In the genomic region with DNA sequence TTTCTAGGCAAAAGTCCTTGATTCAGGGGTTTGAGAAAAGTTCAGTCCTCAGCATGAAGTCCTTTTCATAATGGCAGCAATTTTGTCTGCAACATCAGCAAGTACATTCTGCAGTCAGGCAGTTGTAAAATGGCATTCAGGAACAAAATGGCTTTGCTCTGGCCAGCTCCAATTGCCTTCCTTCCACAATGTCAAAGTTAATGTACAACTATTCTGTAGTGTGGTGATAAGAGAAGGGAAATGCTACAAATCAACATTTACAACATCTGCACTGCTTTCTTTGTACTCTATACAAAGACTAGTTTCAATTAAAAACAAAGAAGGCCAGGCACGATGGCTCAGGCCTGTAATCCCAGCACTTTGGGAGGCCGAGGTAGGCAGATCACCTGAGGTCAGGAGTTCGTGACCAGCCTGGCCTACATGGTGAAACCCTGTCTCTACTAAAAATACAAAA, we compare ENCODE assay signal across 17 cellular contexts. TPM values are rescaled to one million over a fixed set of nuclear protein-coding genes. Genes with fewer than 3 reads are reported as not detected.
"Had no signal": no experiment of that assay in that cellular context is flagged by ENCODE, and none has a peak within 500 bp of the region (broad histone marks: within the 10 kb centered on the region; RNA-seq: fewer than 3 reads in every experiment).

No MANE protein-coding gene starts in this region.

- H3K4me3 ChIP-seq: lower lobe of right lung, right atrium auricular region, SK-N-MC, smooth muscle cell, suprapubic skin had no signal

- H3K27me3 ChIP-seq: foreskin keratinocyte, right atrium auricular region, suprapubic skin had no signal

- H3K36me3 ChIP-seq: neutrophil had no signal

- DNase-seq: activated CD4-positive, CD25-positive, alpha-beta regulatory T cell treated with anti-CD3 and anti-CD28 coated beads, Interleukin-2, amount 50 U/mL, for 72 hours; activated naive CD4-positive, alpha-beta T cell treated with anti-CD3 and anti-CD28 coated beads, Interleukin-2, amount 10 ng/mL, durations not matched to agents 7 days and 5 days; activated T-cell treated with anti-CD3 and anti-CD28 coated beads, Interleukin-2, amount 50 U/mL, for 1 hour; effector CD4-positive, alpha-beta T cell; foreskin keratinocyte; kidney glomerular epithelial cell; lower lobe of right lung; posterior cingulate gyrus; stimulated activated naive CD8-positive, alpha-beta T cell treated with anti-CD3 and anti-CD28 coated beads, Interleukin-15, Interleukin-2, amounts not matched to agents 100 U/mL and 50 U/mL, for 24 hours; T1000 had no signal

- H3K27ac Mint-ChIP-seq: activated naive CD4-positive, alpha-beta T cell treated with anti-CD3 and anti-CD28 coated beads, Interleukin-2, amount 10 ng/mL, durations not matched to agents 7 days and 5 days; activated T-helper 2 cell treated with anti-CD3 and anti-CD28 coated beads, Interferon-gamma antibody, Interleukin-2, Interleukin-4, amounts not matched to agents 10 μg/mL and 5 μg/mL and 100 μg/mL, durations not matched to agents 14 hours and 24 hours and 36 hours had no signal

- H3K9me3 Mint-ChIP-seq: activated naive CD4-positive, alpha-beta T cell treated with anti-CD3 and anti-CD28 coated beads, Interleukin-2, amount 10 ng/mL, durations not matched to agents 7 days and 5 days; activated T-helper 2 cell treated with anti-CD3 and anti-CD28 coated beads, Interferon-gamma antibody, Interleukin-2, Interleukin-4, amounts not matched to agents 10 μg/mL and 5 μg/mL and 100 μg/mL, durations not matched to agents 14 hours and 24 hours and 36 hours had no signal

- H3K9me3 ChIP-seq: lower lobe of right lung, neutrophil, right atrium auricular region, suprapubic skin had no signal

- ATAC-seq: foreskin keratinocyte; lower lobe of right lung; stimulated activated naive CD8-positive, alpha-beta T cell treated with anti-CD3 and anti-CD28 coated beads, Interleukin-15, Interleukin-2, amounts not matched to agents 100 U/mL and 50 U/mL, for 24 hours had no signal

- H3K27ac ChIP-seq: foreskin keratinocyte, lower lobe of right lung, neutrophil, SK-N-MC, suprapubic skin had no signal

RNA-seq across cellular contexts. Expression of gene NEK5, which starts 32.3 kb away (rescaled TPM):
- total RNA-seq: activated T-helper 2 cell treated with anti-CD3 and anti-CD28 coated beads, Interferon-gamma antibody, Interleukin-2, Interleukin-4, amounts not matched to agents 10 μg/mL and 5 μg/mL and 100 μg/mL, durations not matched to agents 14 hours and 24 hours and 36 hours; foreskin keratinocyte; myocyte had no signal
